Comparison of ENCODE assay signal across 15 cellular contexts in the genomic region with DNA sequence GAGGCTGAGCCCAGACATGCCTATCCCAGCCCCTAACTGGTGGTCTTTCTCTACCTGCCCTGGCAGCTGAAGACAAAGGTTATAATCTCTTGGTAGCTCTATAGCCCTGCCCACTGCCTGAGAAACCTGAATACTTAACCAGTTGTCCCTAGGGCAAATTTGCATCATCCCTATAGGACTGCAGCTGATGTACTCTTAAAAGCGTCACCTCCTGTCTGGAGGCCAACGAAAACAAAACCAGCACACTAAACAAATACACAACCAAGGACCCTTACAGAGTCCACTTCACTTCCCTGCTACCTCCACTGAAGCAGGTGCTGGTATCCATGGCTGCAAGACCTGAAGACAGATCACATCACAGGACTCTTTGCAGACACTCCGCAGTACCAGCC.
DNase-seq lines count a peak whose midpoint lies in the region; TF ChIP-seq lines count a peak whose summit lies in the region.
"Had no signal": no experiment of that assay in that cellular context is flagged by ENCODE, and none has a peak within 500 bp of the region (broad histone marks: within the 10 kb centered on the region; RNA-seq: fewer than 3 reads in every experiment).

No MANE protein-coding gene starts in this region.

- H3K9me3 ChIP-seq in skeletal muscle satellite cell (replicated peaks; ENCODE audit: low read length) (no peaks in the 10 kb centered on the region), neural progenitor cell (ENCODE audit: low read depth) (no peaks in the 10 kb centered on the region)

- H3K4me3 ChIP-seq in choroid plexus epithelial cell (ENCODE audit: low read depth, low read length) (no peak overlapping the region), skeletal muscle satellite cell (ENCODE audit: low read length) (no peak overlapping the region), neural progenitor cell (no peak overlapping the region)
- H3K4me3 ChIP-seq: coronary artery had no signal

- H3K27me3 ChIP-seq in skeletal muscle satellite cell (ENCODE audit: control insufficient read depth, insufficient read depth, low read length) (no peaks in the 10 kb centered on the region), neural progenitor cell (no peaks in the 10 kb centered on the region)

- no peaks in the 10 kb centered on the region for H3K79me2 ChIP-seq in neural progenitor cell (ENCODE audit: low read depth)

- H3K36me3 ChIP-seq in skeletal muscle satellite cell (ENCODE audit: insufficient read depth, low read length) = no peaks in the 10 kb centered on the region
- H3K36me3 ChIP-seq in neural progenitor cell = no peaks in the 10 kb centered on the region

- no peak overlapping the region for H2AFZ ChIP-seq in neural progenitor cell (replicated peaks)

- H3K36me3 Mint-ChIP-seq in neural progenitor cell = no peaks in the 10 kb centered on the region
- H3K36me3 Mint-ChIP-seq: T-cell, type B pancreatic cell had no signal

- H3F3A ChIP-seq in neural progenitor cell (ENCODE audit: low read depth) = no peaks in the 10 kb centered on the region

- TF ChIP-seq CTCF in choroid plexus epithelial cell (conservative IDR thresholded peaks at IDR 0.05; ENCODE audit: low read depth, low read length) = no peak
- no peak for TF ChIP-seq CTCF in neural progenitor cell (IDR thresholded peaks at IDR 0.05)

- no peak overlapping the region for H3K27ac ChIP-seq in neural progenitor cell
- H3K27ac ChIP-seq: coronary artery had no signal

- H3K27ac Mint-ChIP-seq in neural progenitor cell = no peak overlapping the region
- H3K27ac Mint-ChIP-seq: T-cell had no signal

- peaks cover 9% of the 10 kb centered on the region for H3K27me3 Mint-ChIP-seq in neural progenitor cell (ENCODE audit: insufficient read depth, low read depth)

- H3K4me1 ChIP-seq in skeletal muscle satellite cell (ENCODE audit: control insufficient read depth, insufficient read depth, low read length) (peaks cover 4% of the 10 kb centered on the region), neural progenitor cell (peaks cover 2% of the 10 kb centered on the region)

- H3K4me2 ChIP-seq in skeletal muscle satellite cell (ENCODE audit: low read length) = peak overlapping the region; percentile 16
- no peak overlapping the region for H3K4me2 ChIP-seq in neural progenitor cell

- H3K9ac ChIP-seq in skeletal muscle satellite cell (ENCODE audit: low read depth, low read length) (peak overlapping the region; percentile 10), neural progenitor cell (no peak overlapping the region)

- H3K9me3 Mint-ChIP-seq in neural progenitor cell = peaks cover 16% of the 10 kb centered on the region
- H3K9me3 Mint-ChIP-seq: type B pancreatic cell had no signal

- peaks cover 5% of the 10 kb centered on the region for H3K4me1 Mint-ChIP-seq in neural progenitor cell
- H3K4me1 Mint-ChIP-seq: T-cell had no signal

- DNase-seq in NCI-H748 (lab: John Stamatoyannopoulos, UW; ENCODE audit: unreplicated experiment) (peak; percentile 47), NCI-H748 treated with DMSO at 0.1 percent for 48 hours (lab: John Stamatoyannopoulos, UW) (no peak), NCI-H526 (lab: John Stamatoyannopoulos, UW) (peak; percentile 34 to 73), choroid plexus epithelial cell (ENCODE audit: low read depth) (peak; percentile 33), OCI-M2 (lab: John Stamatoyannopoulos, UW; ENCODE audit: unreplicated experiment) (no peak), hippocampal formation (lab: John Stamatoyannopoulos, UW) (no peak), neural progenitor cell (ENCODE audit: low spot score) (no peak)
- DNase-seq: activated CD4-positive, CD25-positive, alpha-beta regulatory T cell treated with anti-CD3 and anti-CD28 coated beads, Interleukin-2, amount 50 U/mL, for 72 hours; activated T-cell treated with anti-CD3 and anti-CD28 coated beads, Interleukin-2, amount 50 U/mL, for 1 hour; NCI-H1092; stimulated activated CD8-positive, alpha-beta memory T cell treated with anti-CD3 and anti-CD28 coated beads, Interleukin-4, amount 100 ng/mL, for 48 hours; T-cell had no signal

- H4K20me1 ChIP-seq in neural progenitor cell (ENCODE audit: low read depth) = no peaks in the 10 kb centered on the region

- no peak overlapping the region for H3K4me3 Mint-ChIP-seq in neural progenitor cell
- H3K4me3 Mint-ChIP-seq: T-cell, type B pancreatic cell had no signal

Comparison
In these comparisons a context has a peak if more than half of its experiments do, and no peak if none do; other contexts are left out.
1. DNase-seq: peak in NCI-H748 (single experiment), NCI-H526 (2 of 2) and choroid plexus epithelial cell (single experiment); none in NCI-H748 treated with DMSO at 0.1 percent for 48 hours (single experiment), OCI-M2 (single experiment), hippocampal formation (0 of 2) and neural progenitor cell (single experiment).